ENCODE assay signal across 16 cellular contexts in the genomic region with DNA sequence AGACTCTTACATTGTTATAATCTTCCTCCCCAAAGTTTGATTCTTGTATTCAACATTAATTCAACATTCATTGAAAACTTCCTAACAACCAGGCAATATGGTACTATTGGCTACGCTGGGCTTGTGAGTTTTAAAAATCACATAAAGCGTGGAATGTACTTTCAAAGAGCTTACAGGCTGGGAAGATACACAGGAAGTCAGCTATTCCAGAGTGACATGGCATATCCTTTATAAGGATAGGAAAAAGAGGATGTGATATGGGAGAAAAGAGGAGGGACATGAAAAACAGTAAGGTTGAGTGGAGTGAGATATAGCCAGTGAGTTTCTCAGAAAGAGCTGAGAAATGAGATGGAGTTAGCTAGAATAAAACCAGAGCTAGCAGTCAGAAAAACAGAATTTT.
A peak's percentile ranks its signal among the peaks of the same experiment; 100 is the strongest.
DNase-seq lines count a peak whose midpoint lies in the region; TF ChIP-seq lines count a peak whose summit lies in the region.
"Had no signal": no experiment of that assay in that cellular context is flagged by ENCODE, and none has a peak within 500 bp of the region (broad histone marks: within the 10 kb centered on the region; RNA-seq: fewer than 3 reads in every experiment).

No MANE protein-coding gene starts in this region.

- no peak overlapping the region for H3K14ac ChIP-seq in H9 (ENCODE audit: insufficient read depth, low read length)

- peak overlapping the region; percentile 25 for H3K18ac ChIP-seq in H9 (ENCODE audit: insufficient read length, low read depth, low read length)

- intact Hi-C loops in A673 (cut with micrococcal nuclease; ENCODE audit: unreplicated experiment) = no loop called here

- H2AK5ac ChIP-seq in H9 (ENCODE audit: insufficient read length, low read length) = no peak overlapping the region

- H4K8ac ChIP-seq in H9 (replicated peaks; ENCODE audit: insufficient read length, low read depth, low read length) = no peak overlapping the region

- TF ChIP-seq CTCF in A673 (conservative IDR thresholded peaks at IDR 0.05; ENCODE audit: low read depth, low read length) = no peak
- no peak for TF ChIP-seq CTCF in H9 (conservative IDR thresholded peaks at IDR 0.05)
- TF ChIP-seq CTCF in endothelial cell (IDR thresholded peaks at IDR 0.05; ENCODE audit: unreplicated experiment) = no peak
- no peak for TF ChIP-seq CTCF in neutrophil (IDR thresholded peaks at IDR 0.05)

- peaks cover 28 to 40% of the 10 kb centered on the region in 2 experiments for H3K9me3 Mint-ChIP-seq in H9
- H3K9me3 Mint-ChIP-seq in endothelial cell (ENCODE audit: unreplicated experiment) = no peaks in the 10 kb centered on the region

- CTCF ChIA-PET in A673 (lab: Charles Lee) = no interaction called here

- H3K79me2 ChIP-seq in H9 (ENCODE audit: insufficient read depth, low read length) = no peaks in the 10 kb centered on the region

- no peak overlapping the region for H2BK15ac ChIP-seq in H9 (ENCODE audit: low read depth, low read length)

- no peak overlapping the region for H3K23ac ChIP-seq in H9 (ENCODE audit: insufficient read length, low read depth, low read length)

- H3K4me2 ChIP-seq in H9 (ENCODE audit: insufficient read depth, insufficient read length, low read length) = no peak overlapping the region
- H3K4me2 ChIP-seq: SK-N-SH had no signal

- no peak overlapping the region for H3K4me3 Mint-ChIP-seq in H9
- peak overlapping the region; percentile 4 for H3K4me3 Mint-ChIP-seq in endothelial cell (ENCODE audit: unreplicated experiment)
- H3K4me3 Mint-ChIP-seq: naive thymus-derived CD8-positive, alpha-beta T cell had no signal

- H3K56ac ChIP-seq in H9 (ENCODE audit: insufficient read length, low read depth, low read length) = no peak overlapping the region

- no peak overlapping the region for H2BK20ac ChIP-seq in H9 (ENCODE audit: low read depth, low read length, poor library complexity, severe bottlenecking)

- H3K27ac ChIP-seq in A673 (ENCODE audit: low read depth, low read length, poor library complexity, severe bottlenecking) (peak overlapping the region; percentile 34), H9 (ENCODE audit: insufficient read length, low read depth, low read length) (no peak overlapping the region), neutrophil (peak overlapping the region; percentile 93)
- no peak overlapping the region for H3K27ac ChIP-seq in effector memory CD4-positive, alpha-beta T cell (ENCODE audit: insufficient read depth, low read length, poor library complexity, severe bottlenecking)
- H3K27ac ChIP-seq: VCaP had no signal

- H3K4me3 ChIP-seq in A673 (ENCODE audit: low read depth, low read length, poor library complexity, severe bottlenecking) (no peak overlapping the region), neutrophil (ENCODE audit: low read depth in 1 of 2, low read length in 1 of 2) (no peak overlapping the region)
- no peak overlapping the region for H3K4me3 ChIP-seq in effector memory CD4-positive, alpha-beta T cell (ENCODE audit: insufficient read depth, low read depth, low read length, poor library complexity, severe bottlenecking)
- H3K4me3 ChIP-seq: upper lobe of left lung had no signal

- H3K27me3 ChIP-seq in A673 (replicated peaks; ENCODE audit: insufficient read depth, low read depth, low read length, poor library complexity) (no peaks in the 10 kb centered on the region), H9 (ENCODE audit: insufficient read depth, low read length) (no peaks in the 10 kb centered on the region), neutrophil (no peaks in the 10 kb centered on the region)
- no peaks in the 10 kb centered on the region for H3K27me3 ChIP-seq in effector memory CD4-positive, alpha-beta T cell (replicated peaks; ENCODE audit: control insufficient read depth, insufficient read depth, low read length, poor library complexity, severe bottlenecking)

- H4K20me1 ChIP-seq in H9 (ENCODE audit: control insufficient read depth, insufficient read depth, insufficient read length) = no peaks in the 10 kb centered on the region

- POLR2A ChIA-PET in A673 (lab: Charles Lee; ENCODE audit: low non-redundant PET) = no interaction called here

- peaks cover 16 to 34% (median 19%) of the 10 kb centered on the region in 3 experiments for H3K36me3 Mint-ChIP-seq in H9 (ENCODE audit: insufficient read depth in 1 of 3, low read depth in 3 of 3)
- peaks cover 10% of the 10 kb centered on the region for H3K36me3 Mint-ChIP-seq in endothelial cell (ENCODE audit: low read depth, unreplicated experiment)
- H3K36me3 Mint-ChIP-seq: naive thymus-derived CD8-positive, alpha-beta T cell had no signal

- H4K5ac ChIP-seq in H9 (ENCODE audit: insufficient read length, low read depth, low read length) = no peak overlapping the region

- H2BK120ac ChIP-seq in H9 (ENCODE audit: low read depth, low read length, poor library complexity, severe bottlenecking) = no peak overlapping the region

- H3K27ac Mint-ChIP-seq in H9 = peak overlapping the region; percentile 42 to 71 (median 57); a peak in 5 of 7 replicates
- H3K27ac Mint-ChIP-seq in endothelial cell (ENCODE audit: unreplicated experiment) = peak overlapping the region; percentile 83
- H3K27ac Mint-ChIP-seq: activated naive CD4-positive, alpha-beta T cell treated with anti-CD3 and anti-CD28 coated beads, Interleukin-2, amount 50 U/mL, for 72 hours had no signal

- no peak overlapping the region for H3K9ac ChIP-seq in H9 (ENCODE audit: extremely low read depth, insufficient read length, low read length)
- H3K9ac ChIP-seq: SK-N-SH had no signal

- H3K27me3 Mint-ChIP-seq in H9 (ENCODE audit: low read depth) (no peaks in the 10 kb centered on the region), endothelial cell (ENCODE audit: unreplicated experiment) (peaks cover 10% of the 10 kb centered on the region)
- H3K27me3 Mint-ChIP-seq: naive thymus-derived CD8-positive, alpha-beta T cell had no signal

- H3K36me3 ChIP-seq in A673 (ENCODE audit: insufficient read depth, low read length, poor library complexity, severe bottlenecking) (no peaks in the 10 kb centered on the region), neutrophil (no peaks in the 10 kb centered on the region)
- no peaks in the 10 kb centered on the region for H3K36me3 ChIP-seq in effector memory CD4-positive, alpha-beta T cell (ENCODE audit: control insufficient read depth, insufficient read depth, low read length)
- H3K36me3 ChIP-seq: upper lobe of left lung had no signal

- DNase-seq in A673 (ENCODE audit: low spot score) (no peak), H9 (no peak), endothelial cell (ENCODE audit: low spot score) (no peak), T-helper 9 cell (no peak), cerebellar nuclear complex (lab: John Stamatoyannopoulos, UW) (no peak), NOMO-1 treated with dmso at 0.1 percent for 144 hours (lab: John Stamatoyannopoulos, UW; ENCODE audit: unreplicated experiment) (no peak)
- no peak for DNase-seq in effector memory CD4-positive, alpha-beta T cell
- DNase-seq: naive thymus-derived CD8-positive, alpha-beta T cell; NCI-H1436; NCI-H226; retina; SK-N-SH; upper lobe of left lung had no signal

- H3K9me3 ChIP-seq in A673 (ENCODE audit: low read depth, low read length, poor library complexity, severe bottlenecking) = peaks cover 15% of the 10 kb centered on the region
- peaks cover 7% of the 10 kb centered on the region for H3K9me3 ChIP-seq in H9 (ENCODE audit: control insufficient read depth, low read depth, low read length)
- no peaks in the 10 kb centered on the region for H3K9me3 ChIP-seq in neutrophil
- no peaks in the 10 kb centered on the region for H3K9me3 ChIP-seq in effector memory CD4-positive, alpha-beta T cell (ENCODE audit: control insufficient read depth, low read length)
- H3K9me3 ChIP-seq: SK-N-SH, upper lobe of left lung had no signal

- H2BK12ac ChIP-seq in H9 (ENCODE audit: insufficient read length, low read depth, low read length) = no peak overlapping the region

- H3K23me2 ChIP-seq in H9 (ENCODE audit: insufficient read length, low read depth, low read length, poor library complexity, severe bottlenecking) = no peaks in the 10 kb centered on the region

- H3K79me1 ChIP-seq in H9 (ENCODE audit: insufficient read depth, low read depth, low read length, poor library complexity, severe bottlenecking) = no peaks in the 10 kb centered on the region

- no peak overlapping the region for H4K91ac ChIP-seq in H9 (ENCODE audit: insufficient read length, low read depth, low read length)

- H3K4me1 Mint-ChIP-seq in H9 (peaks cover 49 to 54% of the 10 kb centered on the region in 2 experiments), endothelial cell (ENCODE audit: unreplicated experiment) (peaks cover 40% of the 10 kb centered on the region)

- H2BK5ac ChIP-seq in H9 (ENCODE audit: insufficient read length, low read length) = no peak overlapping the region

- H3T11ph ChIP-seq in H9 (ENCODE audit: low read length) = peak overlapping the region; percentile 41

- peaks cover 40% of the 10 kb centered on the region for H3K4me1 ChIP-seq in A673 (ENCODE audit: insufficient read depth, low read length, poor library complexity, severe bottlenecking)
- H3K4me1 ChIP-seq in H9 (ENCODE audit: insufficient read depth, low read length) = peaks cover 18% of the 10 kb centered on the region
- H3K4me1 ChIP-seq in neutrophil (ENCODE audit: control insufficient read depth in 1 of 2, insufficient read depth in 1 of 2, low read depth in 1 of 2, low read length in 1 of 2) = peaks cover 74 to 81% of the 10 kb centered on the region in 2 experiments
- peaks cover 15% of the 10 kb centered on the region for H3K4me1 ChIP-seq in effector memory CD4-positive, alpha-beta T cell (ENCODE audit: control insufficient read depth, insufficient read depth, low read length, poor library complexity, severe bottlenecking)

- no peak overlapping the region for H2AFZ ChIP-seq in H9 (ENCODE audit: low read length)

- H3K4ac ChIP-seq in H9 (ENCODE audit: low read depth, low read length) = no peak overlapping the region

- WGBS in H9 (ENCODE audit: extremely low coverage, insufficient read length, low lambda C conversion rate) = no CpG with 5 or more reads among the region's 2 CpGs

- BruUV-seq in A673 (replicated peaks; lab: Mats Ljungman, UMichigan) = no TSS peak

Comparison
In these comparisons a context has a peak if more than half of its experiments do, and no peak if none do; other contexts are left out.
1. H3K27ac ChIP-seq: peak in A673 (single experiment) and neutrophil (single experiment); none in H9 (single experiment) and effector memory CD4-positive, alpha-beta T cell (single experiment).